In the genomic region with DNA sequence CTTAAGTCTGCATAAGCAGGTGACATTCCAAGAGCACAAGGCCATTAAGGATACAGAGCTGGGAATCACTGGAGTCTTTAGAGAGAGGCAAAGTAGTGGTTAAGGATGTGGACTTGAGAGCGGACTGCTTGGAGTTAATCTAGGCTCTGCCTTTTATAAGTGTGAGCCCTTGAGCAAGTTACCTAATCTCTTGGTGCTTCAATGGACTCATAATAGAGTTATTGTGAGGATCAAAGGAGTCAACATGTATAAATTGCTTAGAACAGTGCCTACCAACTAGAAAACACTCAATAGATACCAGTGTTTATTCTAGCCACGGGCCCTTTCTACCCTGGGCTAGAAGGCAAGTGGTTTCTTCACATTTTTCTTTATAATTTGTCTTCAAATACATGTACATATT, we compare ENCODE assay signal across 26 cellular contexts.
"Had no signal": no experiment of that assay in that cellular context is flagged by ENCODE, and none has a peak within 500 bp of the region (broad histone marks: within the 10 kb centered on the region; RNA-seq: fewer than 3 reads in every experiment).

No MANE protein-coding gene starts in this region.

- H3K4me3 Mint-ChIP-seq: dendritic cell treated with granulocyte-macrophage colony-stimulating factor and Interleukin-4, amounts not matched to agents 40 ng/mL and 50 ng/mL, for 4 days; endodermal cell; naive B cell; nephron; neural progenitor cell; stimulated activated effector memory CD8-positive, alpha-beta T cell treated with anti-CD3 and anti-CD28 coated beads, Interleukin-12 subunit alpha, Interleukin-12 subunit beta, amount 100 ng/mL, for 72 hours had no signal

- H3K4me1 Mint-ChIP-seq: naive B cell; nephron; neural progenitor cell; stimulated activated effector memory CD8-positive, alpha-beta T cell treated with anti-CD3 and anti-CD28 coated beads, Interleukin-12 subunit alpha, Interleukin-12 subunit beta, amount 100 ng/mL, for 72 hours had no signal

- H3K9ac ChIP-seq: neural progenitor cell had no signal

- H3K4me3 ChIP-seq: colonic mucosa, gastroesophageal sphincter, heart left ventricle, hepatocyte, neural progenitor cell, prostate gland, right atrium auricular region, stomach, thyroid gland had no signal

- H3K36me3 ChIP-seq: colonic mucosa, gastroesophageal sphincter, heart left ventricle, neural progenitor cell, prostate gland, right atrium auricular region, stomach, thyroid gland had no signal

- H3K27me3 ChIP-seq: colonic mucosa, gastroesophageal sphincter, heart left ventricle, hepatocyte, neural progenitor cell, right atrium auricular region, stomach, thyroid gland had no signal

- DNase-seq: colonic mucosa; effector CD8-positive, alpha-beta T cell; endodermal cell; foreskin fibroblast; heart left ventricle; kidney; naive B cell; nucleus accumbens; stimulated activated CD4-positive, alpha-beta T cell treated with anti-CD3 and anti-CD28 coated beads, Interleukin-2, amount 100 ng/mL, for 24 hours; stimulated activated CD4-positive, alpha-beta T cell treated with anti-CD3 and anti-CD28 coated beads, Interleukin-4, amount 100 ng/mL, for 24 hours; stimulated activated naive CD4-positive, alpha-beta T cell treated with Interleukin-2 at 50 U/mL for 16 hours; stomach; thyroid gland; trophoblast cell had no signal

- H3K27ac ChIP-seq: colonic mucosa, epithelial cell of prostate, gastroesophageal sphincter, heart left ventricle, hepatocyte, neural progenitor cell, prostate gland, right atrium auricular region, stomach, thyroid gland had no signal

- H3K79me2 ChIP-seq: hepatocyte had no signal

- H3K9me3 ChIP-seq: colonic mucosa, gastroesophageal sphincter, heart left ventricle, prostate gland, right atrium auricular region, stomach, thyroid gland had no signal

- H3K36me3 Mint-ChIP-seq: naive B cell; neural progenitor cell; stimulated activated effector memory CD8-positive, alpha-beta T cell treated with anti-CD3 and anti-CD28 coated beads, Interleukin-12 subunit alpha, Interleukin-12 subunit beta, amount 100 ng/mL, for 72 hours had no signal

- FAIRE-seq: kidney had no signal

- H3K4me1 ChIP-seq: colonic mucosa, gastroesophageal sphincter, heart left ventricle, neural progenitor cell, prostate gland, right atrium auricular region, stomach, thyroid gland had no signal

- H3K9me3 Mint-ChIP-seq: endodermal cell, nephron had no signal

- H3K4me2 ChIP-seq: hepatocyte, neural progenitor cell had no signal

- H3K27ac Mint-ChIP-seq: dendritic cell treated with granulocyte-macrophage colony-stimulating factor and Interleukin-4, amounts not matched to agents 40 ng/mL and 50 ng/mL, for 4 days; endodermal cell; naive B cell; nephron; neural progenitor cell; stimulated activated effector memory CD8-positive, alpha-beta T cell treated with anti-CD3 and anti-CD28 coated beads, Interleukin-12 subunit alpha, Interleukin-12 subunit beta, amount 100 ng/mL, for 72 hours had no signal

- ATAC-seq: esophagus mucosa; gastroesophageal sphincter; heart left ventricle; left lobe of liver; sciatic nerve; stimulated activated effector memory CD8-positive, alpha-beta T cell treated with anti-CD3 and anti-CD28 coated beads, Interleukin-12 subunit alpha, Interleukin-12 subunit beta, amount 100 ng/mL, for 72 hours had no signal

- H2AFZ ChIP-seq: hepatocyte, neural progenitor cell had no signal

- H3K27me3 Mint-ChIP-seq: dendritic cell treated with granulocyte-macrophage colony-stimulating factor and Interleukin-4, amounts not matched to agents 40 ng/mL and 50 ng/mL, for 4 days; naive B cell had no signal
